Comparison of ENCODE assay signal across 1 cellular context in the genomic region with DNA sequence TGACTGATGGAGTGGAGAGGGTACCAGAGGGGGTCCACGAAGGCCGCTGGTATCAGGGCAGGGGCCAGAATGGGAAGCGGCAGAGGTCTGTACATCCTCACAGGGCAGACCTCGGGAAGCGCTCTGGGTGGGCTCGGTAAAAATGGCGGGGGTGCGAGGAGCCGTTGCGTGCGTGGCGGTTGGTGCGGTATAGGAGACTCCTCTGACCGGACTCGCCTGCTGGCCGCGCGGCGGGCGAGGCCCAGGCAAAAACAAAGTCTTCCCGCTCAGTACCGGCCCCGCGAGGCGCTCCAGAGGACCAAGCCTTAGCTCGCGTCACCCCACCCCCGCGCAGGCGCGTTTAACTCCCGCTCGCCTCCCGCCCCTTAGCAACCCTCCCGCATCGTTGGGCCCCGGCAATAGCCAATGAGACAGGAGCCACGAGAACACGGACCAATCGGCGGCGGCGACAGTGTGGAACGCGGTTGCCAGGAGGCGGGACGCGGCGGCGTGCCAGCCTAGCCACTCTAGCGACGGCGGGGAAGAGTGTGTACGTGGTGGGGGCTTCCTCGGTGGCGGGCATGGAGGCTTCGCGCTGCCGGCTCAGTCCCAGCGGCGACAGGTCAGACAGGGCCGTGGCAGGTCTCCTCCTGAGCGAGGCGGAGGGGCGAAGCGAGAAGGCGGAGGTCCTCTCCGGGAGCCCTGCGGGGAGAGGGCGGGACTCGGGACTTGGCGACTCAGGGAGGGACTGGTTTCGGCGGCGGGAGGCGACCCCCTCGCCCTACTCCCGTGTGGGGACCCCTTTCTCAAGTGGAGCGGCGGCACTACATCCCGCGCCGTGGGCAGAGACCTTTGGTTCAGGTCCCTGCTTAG.
TF ChIP-seq lines count a peak whose summit lies in the region.

Gene TULP3, plus strand, starts transcription at position 504 of the 852 bp plus-strand sequence. Its CDS starts 57 bp downstream, at position 561.

TF ChIP-seq in H1, 55 proteins besides CTCF, POLR2A, EP300 and RAD21 (continued from another document):
- TF ChIP-seq, protein P1, sequence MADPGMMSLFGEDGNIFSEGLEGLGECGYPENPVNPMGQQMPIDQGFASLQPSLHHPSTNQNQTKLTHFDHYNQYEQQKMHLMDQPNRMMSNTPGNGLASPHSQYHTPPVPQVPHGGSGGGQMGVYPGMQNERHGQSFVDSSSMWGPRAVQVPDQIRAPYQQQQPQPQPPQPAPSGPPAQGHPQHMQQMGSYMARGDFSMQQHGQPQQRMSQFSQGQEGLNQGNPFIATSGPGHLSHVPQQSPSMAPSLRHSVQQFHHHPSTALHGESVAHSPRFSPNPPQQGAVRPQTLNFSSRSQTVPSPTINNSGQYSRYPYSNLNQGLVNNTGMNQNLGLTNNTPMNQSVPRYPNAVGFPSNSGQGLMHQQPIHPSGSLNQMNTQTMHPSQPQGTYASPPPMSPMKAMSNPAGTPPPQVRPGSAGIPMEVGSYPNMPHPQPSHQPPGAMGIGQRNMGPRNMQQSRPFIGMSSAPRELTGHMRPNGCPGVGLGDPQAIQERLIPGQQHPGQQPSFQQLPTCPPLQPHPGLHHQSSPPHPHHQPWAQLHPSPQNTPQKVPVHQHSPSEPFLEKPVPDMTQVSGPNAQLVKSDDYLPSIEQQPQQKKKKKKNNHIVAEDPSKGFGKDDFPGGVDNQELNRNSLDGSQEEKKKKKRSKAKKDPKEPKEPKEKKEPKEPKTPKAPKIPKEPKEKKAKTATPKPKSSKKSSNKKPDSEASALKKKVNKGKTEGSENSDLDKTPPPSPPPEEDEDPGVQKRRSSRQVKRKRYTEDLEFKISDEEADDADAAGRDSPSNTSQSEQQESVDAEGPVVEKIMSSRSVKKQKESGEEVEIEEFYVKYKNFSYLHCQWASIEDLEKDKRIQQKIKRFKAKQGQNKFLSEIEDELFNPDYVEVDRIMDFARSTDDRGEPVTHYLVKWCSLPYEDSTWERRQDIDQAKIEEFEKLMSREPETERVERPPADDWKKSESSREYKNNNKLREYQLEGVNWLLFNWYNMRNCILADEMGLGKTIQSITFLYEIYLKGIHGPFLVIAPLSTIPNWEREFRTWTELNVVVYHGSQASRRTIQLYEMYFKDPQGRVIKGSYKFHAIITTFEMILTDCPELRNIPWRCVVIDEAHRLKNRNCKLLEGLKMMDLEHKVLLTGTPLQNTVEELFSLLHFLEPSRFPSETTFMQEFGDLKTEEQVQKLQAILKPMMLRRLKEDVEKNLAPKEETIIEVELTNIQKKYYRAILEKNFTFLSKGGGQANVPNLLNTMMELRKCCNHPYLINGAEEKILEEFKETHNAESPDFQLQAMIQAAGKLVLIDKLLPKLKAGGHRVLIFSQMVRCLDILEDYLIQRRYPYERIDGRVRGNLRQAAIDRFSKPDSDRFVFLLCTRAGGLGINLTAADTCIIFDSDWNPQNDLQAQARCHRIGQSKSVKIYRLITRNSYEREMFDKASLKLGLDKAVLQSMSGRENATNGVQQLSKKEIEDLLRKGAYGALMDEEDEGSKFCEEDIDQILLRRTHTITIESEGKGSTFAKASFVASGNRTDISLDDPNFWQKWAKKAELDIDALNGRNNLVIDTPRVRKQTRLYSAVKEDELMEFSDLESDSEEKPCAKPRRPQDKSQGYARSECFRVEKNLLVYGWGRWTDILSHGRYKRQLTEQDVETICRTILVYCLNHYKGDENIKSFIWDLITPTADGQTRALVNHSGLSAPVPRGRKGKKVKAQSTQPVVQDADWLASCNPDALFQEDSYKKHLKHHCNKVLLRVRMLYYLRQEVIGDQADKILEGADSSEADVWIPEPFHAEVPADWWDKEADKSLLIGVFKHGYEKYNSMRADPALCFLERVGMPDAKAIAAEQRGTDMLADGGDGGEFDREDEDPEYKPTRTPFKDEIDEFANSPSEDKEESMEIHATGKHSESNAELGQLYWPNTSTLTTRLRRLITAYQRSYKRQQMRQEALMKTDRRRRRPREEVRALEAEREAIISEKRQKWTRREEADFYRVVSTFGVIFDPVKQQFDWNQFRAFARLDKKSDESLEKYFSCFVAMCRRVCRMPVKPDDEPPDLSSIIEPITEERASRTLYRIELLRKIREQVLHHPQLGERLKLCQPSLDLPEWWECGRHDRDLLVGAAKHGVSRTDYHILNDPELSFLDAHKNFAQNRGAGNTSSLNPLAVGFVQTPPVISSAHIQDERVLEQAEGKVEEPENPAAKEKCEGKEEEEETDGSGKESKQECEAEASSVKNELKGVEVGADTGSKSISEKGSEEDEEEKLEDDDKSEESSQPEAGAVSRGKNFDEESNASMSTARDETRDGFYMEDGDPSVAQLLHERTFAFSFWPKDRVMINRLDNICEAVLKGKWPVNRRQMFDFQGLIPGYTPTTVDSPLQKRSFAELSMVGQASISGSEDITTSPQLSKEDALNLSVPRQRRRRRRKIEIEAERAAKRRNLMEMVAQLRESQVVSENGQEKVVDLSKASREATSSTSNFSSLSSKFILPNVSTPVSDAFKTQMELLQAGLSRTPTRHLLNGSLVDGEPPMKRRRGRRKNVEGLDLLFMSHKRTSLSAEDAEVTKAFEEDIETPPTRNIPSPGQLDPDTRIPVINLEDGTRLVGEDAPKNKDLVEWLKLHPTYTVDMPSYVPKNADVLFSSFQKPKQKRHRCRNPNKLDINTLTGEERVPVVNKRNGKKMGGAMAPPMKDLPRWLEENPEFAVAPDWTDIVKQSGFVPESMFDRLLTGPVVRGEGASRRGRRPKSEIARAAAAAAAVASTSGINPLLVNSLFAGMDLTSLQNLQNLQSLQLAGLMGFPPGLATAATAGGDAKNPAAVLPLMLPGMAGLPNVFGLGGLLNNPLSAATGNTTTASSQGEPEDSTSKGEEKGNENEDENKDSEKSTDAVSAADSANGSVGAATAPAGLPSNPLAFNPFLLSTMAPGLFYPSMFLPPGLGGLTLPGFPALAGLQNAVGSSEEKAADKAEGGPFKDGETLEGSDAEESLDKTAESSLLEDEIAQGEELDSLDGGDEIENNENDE (IDR thresholded peaks at IDR 0.05; ENCODE audit: insufficient replicate concordance, low read length): no peak
- TF ChIP-seq KDM4A (IDR thresholded peaks at IDR 0.05; ENCODE audit: low read depth, low read length, severe bottlenecking) (peak; percentile 75), CHD2 (IDR thresholded peaks at IDR 0.05; ENCODE audit: low read length) (peak; percentile 81), ATF3 (IDR thresholded peaks at IDR 0.05; ENCODE audit: insufficient read depth, low read depth, low read length) (no peak), E2F6 (IDR thresholded peaks at IDR 0.05) (peak; percentile 95), SP2 (IDR thresholded peaks at IDR 0.05; ENCODE audit: low read length) (peak; percentile 56), SAP30 (IDR thresholded peaks at IDR 0.05; ENCODE audit: insufficient read depth, insufficient replicate concordance, low read length) (no peak), TBP (IDR thresholded peaks at IDR 0.05; ENCODE audit: low read depth, low read length) (peak; percentile 35; the same call in 1 of the 2 replicates), SIN3A (conservative IDR thresholded peaks at IDR 0.05 in 1 of 2, IDR thresholded peaks at IDR 0.05 in 1 of 2; ENCODE audit: low read depth in 1 of 2, low read length in 2 of 2) (peak in 1 of 2 experiments; percentile 80; a peak in 3 of 4 replicates), POU5F1 (IDR thresholded peaks at IDR 0.05; ENCODE audit: low read depth, low read length) (no peak), RNF2 (IDR thresholded peaks at IDR 0.05; ENCODE audit: borderline replicate concordance, low read depth, low read length, missing control alignments, poor library complexity, severe bottlenecking) (no peak), JUND (IDR thresholded peaks at IDR 0.05; ENCODE audit: low read length) (no peak), BRCA1 (IDR thresholded peaks at IDR 0.05; ENCODE audit: low read depth, low read length) (no peak), EZH2 (IDR thresholded peaks at IDR 0.05; ENCODE audit: low read depth, low read length, severe bottlenecking) (no peak), CBX8 (IDR thresholded peaks at IDR 0.05; ENCODE audit: borderline replicate concordance, low read depth, low read length) (no peak), HDAC2 (IDR thresholded peaks at IDR 0.05; ENCODE audit: borderline replicate concordance in 1 of 2, low read depth in 2 of 2, low read length in 2 of 2) (peak; percentile 48 to 84; a peak in 2 of 4 replicates), NRF1 (IDR thresholded peaks at IDR 0.05; ENCODE audit: low read depth, low read length) (peak; percentile 69), TEAD4 (IDR thresholded peaks at IDR 0.05; ENCODE audit: low read depth, low read length) (peak; percentile 69; the same call in 1 of the 2 replicates), TAF7 (optimal IDR thresholded peaks at IDR 0.05; ENCODE audit: borderline replicate concordance, low read depth, low read length) (peak; percentile 46), ASH2L (IDR thresholded peaks at IDR 0.05; ENCODE audit: low read length) (peak; percentile 68), TAF1 (IDR thresholded peaks at IDR 0.05; ENCODE audit: low read depth, low read length) (peak; percentile 68), POLR2AphosphoS5 (IDR thresholded peaks at IDR 0.05; ENCODE audit: low read depth, low read length) (peak; percentile 71), RBBP5 (IDR thresholded peaks at IDR 0.05; ENCODE audit: borderline replicate concordance, low read depth, low read length) (peak; percentile 94), MAFK (IDR thresholded peaks at IDR 0.05; ENCODE audit: low read depth, low read length) (no peak), SP1 (IDR thresholded peaks at IDR 0.05; ENCODE audit: low read depth, low read length) (peak; percentile 94)
- TF ChIP-seq, protein P2, sequence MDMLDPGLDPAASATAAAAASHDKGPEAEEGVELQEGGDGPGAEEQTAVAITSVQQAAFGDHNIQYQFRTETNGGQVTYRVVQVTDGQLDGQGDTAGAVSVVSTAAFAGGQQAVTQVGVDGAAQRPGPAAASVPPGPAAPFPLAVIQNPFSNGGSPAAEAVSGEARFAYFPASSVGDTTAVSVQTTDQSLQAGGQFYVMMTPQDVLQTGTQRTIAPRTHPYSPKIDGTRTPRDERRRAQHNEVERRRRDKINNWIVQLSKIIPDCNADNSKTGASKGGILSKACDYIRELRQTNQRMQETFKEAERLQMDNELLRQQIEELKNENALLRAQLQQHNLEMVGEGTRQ (IDR thresholded peaks at IDR 0.05; ENCODE audit: low read length): no peak
- TF ChIP-seq, protein P3, sequence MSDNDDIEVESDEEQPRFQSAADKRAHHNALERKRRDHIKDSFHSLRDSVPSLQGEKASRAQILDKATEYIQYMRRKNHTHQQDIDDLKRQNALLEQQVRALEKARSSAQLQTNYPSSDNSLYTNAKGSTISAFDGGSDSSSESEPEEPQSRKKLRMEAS (IDR thresholded peaks at IDR 0.05): peak; percentile 83
